Comparison of ENCODE assay signal across 1 cellular context in genomic region chr3:171871392-171872274, GRCh38.
TF ChIP-seq lines count a peak whose summit lies in the region.

No MANE protein-coding gene starts in this region.

TF ChIP-seq in K562, 482 proteins besides CTCF, POLR2A, EP300 and RAD21 (continued from another document and continues in another):
- TF ChIP-seq, protein P1, sequence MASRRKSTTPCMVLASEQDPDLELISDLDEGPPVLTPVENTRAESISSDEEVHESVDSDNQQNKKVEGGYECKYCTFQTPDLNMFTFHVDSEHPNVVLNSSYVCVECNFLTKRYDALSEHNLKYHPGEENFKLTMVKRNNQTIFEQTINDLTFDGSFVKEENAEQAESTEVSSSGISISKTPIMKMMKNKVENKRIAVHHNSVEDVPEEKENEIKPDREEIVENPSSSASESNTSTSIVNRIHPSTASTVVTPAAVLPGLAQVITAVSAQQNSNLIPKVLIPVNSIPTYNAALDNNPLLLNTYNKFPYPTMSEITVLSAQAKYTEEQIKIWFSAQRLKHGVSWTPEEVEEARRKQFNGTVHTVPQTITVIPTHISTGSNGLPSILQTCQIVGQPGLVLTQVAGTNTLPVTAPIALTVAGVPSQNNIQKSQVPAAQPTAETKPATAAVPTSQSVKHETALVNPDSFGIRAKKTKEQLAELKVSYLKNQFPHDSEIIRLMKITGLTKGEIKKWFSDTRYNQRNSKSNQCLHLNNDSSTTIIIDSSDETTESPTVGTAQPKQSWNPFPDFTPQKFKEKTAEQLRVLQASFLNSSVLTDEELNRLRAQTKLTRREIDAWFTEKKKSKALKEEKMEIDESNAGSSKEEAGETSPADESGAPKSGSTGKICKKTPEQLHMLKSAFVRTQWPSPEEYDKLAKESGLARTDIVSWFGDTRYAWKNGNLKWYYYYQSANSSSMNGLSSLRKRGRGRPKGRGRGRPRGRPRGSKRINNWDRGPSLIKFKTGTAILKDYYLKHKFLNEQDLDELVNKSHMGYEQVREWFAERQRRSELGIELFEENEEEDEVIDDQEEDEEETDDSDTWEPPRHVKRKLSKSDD (conservative IDR thresholded peaks at IDR 0.05; ENCODE audit: low read length) = no peak
- TF ChIP-seq, protein P2, sequence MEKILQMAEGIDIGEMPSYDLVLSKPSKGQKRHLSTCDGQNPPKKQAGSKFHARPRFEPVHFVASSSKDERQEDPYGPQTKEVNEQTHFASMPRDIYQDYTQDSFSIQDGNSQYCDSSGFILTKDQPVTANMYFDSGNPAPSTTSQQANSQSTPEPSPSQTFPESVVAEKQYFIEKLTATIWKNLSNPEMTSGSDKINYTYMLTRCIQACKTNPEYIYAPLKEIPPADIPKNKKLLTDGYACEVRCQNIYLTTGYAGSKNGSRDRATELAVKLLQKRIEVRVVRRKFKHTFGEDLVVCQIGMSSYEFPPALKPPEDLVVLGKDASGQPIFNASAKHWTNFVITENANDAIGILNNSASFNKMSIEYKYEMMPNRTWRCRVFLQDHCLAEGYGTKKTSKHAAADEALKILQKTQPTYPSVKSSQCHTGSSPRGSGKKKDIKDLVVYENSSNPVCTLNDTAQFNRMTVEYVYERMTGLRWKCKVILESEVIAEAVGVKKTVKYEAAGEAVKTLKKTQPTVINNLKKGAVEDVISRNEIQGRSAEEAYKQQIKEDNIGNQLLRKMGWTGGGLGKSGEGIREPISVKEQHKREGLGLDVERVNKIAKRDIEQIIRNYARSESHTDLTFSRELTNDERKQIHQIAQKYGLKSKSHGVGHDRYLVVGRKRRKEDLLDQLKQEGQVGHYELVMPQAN (IDR thresholded peaks at IDR 0.05; ENCODE audit: borderline replicate concordance) = no peak
- peak; percentile 90 for TF ChIP-seq NR2C1 (IDR thresholded peaks at IDR 0.05)
- peak; percentile 88 for TF ChIP-seq NR2C1 (tag; IDR thresholded peaks at IDR 0.05)
- TF ChIP-seq ELK3 (CRISPR knock-in tag; IDR thresholded peaks at IDR 0.05) = no peak
- no peak; the same call in 1 of the 2 replicates for TF ChIP-seq SMAD3 (CRISPR knock-in tag; conservative IDR thresholded peaks at IDR 0.05)
- no peak for TF ChIP-seq BHLHE40 (IDR thresholded peaks at IDR 0.05; ENCODE audit: low read length)
- no peak for TF ChIP-seq ZNF717 (CRISPR knock-in tag; IDR thresholded peaks at IDR 0.05)
- no peak for TF ChIP-seq GTF2E2 (tag; IDR thresholded peaks at IDR 0.05)
- peak; percentile 66; the same call in 1 of the 2 replicates for TF ChIP-seq KLF6 (CRISPR knock-in tag; IDR thresholded peaks at IDR 0.05; ENCODE audit: borderline replicate concordance)
- no peak for TF ChIP-seq HIVEP1 (CRISPR knock-in tag; IDR thresholded peaks at IDR 0.05)
- 0 out of 2 replicates have a peak, but pooled peaks have one; percentile 42 for TF ChIP-seq DPF2 (IDR thresholded peaks at IDR 0.05)
- TF ChIP-seq SIX5 (IDR thresholded peaks at IDR 0.05; ENCODE audit: borderline replicate concordance in 1 of 2, insufficient read depth in 1 of 2, low read depth in 1 of 2, low read length in 2 of 2) = no peak
- no peak for TF ChIP-seq SREBF2 (CRISPR knock-in tag; IDR thresholded peaks at IDR 0.05)
- TF ChIP-seq SOX6 (IDR thresholded peaks at IDR 0.05) = peak; percentile 45; the same call in 1 of the 2 replicates
- TF ChIP-seq POLR3A (IDR thresholded peaks at IDR 0.05; ENCODE audit: borderline replicate concordance, extremely low read depth, insufficient read depth, insufficient read length) = no peak
- 0 out of 2 replicates have a peak, but pooled peaks have one; percentile 24 for TF ChIP-seq MTA2 (IDR thresholded peaks at IDR 0.05; ENCODE audit: low read depth)
- TF ChIP-seq BDP1 (IDR thresholded peaks at IDR 0.05; ENCODE audit: insufficient read depth, insufficient read length) = no peak
- no peak for TF ChIP-seq ZNF146 (CRISPR knock-in tag; IDR thresholded peaks at IDR 0.05; ENCODE audit: unreplicated experiment)
- TF ChIP-seq IFI16 (CRISPR knock-in tag; IDR thresholded peaks at IDR 0.05) = no peak
- peak; percentile 72 for TF ChIP-seq ADNP (tag; IDR thresholded peaks at IDR 0.05)
- no peak for TF ChIP-seq BACH1 (tag; IDR thresholded peaks at IDR 0.05)
- no peak for TF ChIP-seq HEY1 (CRISPR knock-in tag; IDR thresholded peaks at IDR 0.05; ENCODE audit: borderline replicate concordance)
- no peak for TF ChIP-seq SIN3A (IDR thresholded peaks at IDR 0.05; ENCODE audit: borderline replicate concordance in 2 of 2, control insufficient read depth in 1 of 2, low read depth in 2 of 2, low read length in 2 of 2)
- TF ChIP-seq ZNF75A (CRISPR knock-in tag; IDR thresholded peaks at IDR 0.05) = 0 out of 2 replicates have a peak, but pooled peaks have one; percentile 23
- no peak for TF ChIP-seq ZNF445 (CRISPR knock-in tag; IDR thresholded peaks at IDR 0.05; ENCODE audit: low read depth)
- TF ChIP-seq KHSRP (IDR thresholded peaks at IDR 0.05) = no peak
- TF ChIP-seq NCOA1 (IDR thresholded peaks at IDR 0.05; ENCODE audit: low read depth) = no peak
- no peak for TF ChIP-seq POLR3G (IDR thresholded peaks at IDR 0.05; ENCODE audit: extremely low read depth, insufficient read length, insufficient replicate concordance)
- peak; percentile 82; the same call in 1 of the 2 replicates for TF ChIP-seq CC2D1A (IDR thresholded peaks at IDR 0.05)
- TF ChIP-seq, protein P3, sequence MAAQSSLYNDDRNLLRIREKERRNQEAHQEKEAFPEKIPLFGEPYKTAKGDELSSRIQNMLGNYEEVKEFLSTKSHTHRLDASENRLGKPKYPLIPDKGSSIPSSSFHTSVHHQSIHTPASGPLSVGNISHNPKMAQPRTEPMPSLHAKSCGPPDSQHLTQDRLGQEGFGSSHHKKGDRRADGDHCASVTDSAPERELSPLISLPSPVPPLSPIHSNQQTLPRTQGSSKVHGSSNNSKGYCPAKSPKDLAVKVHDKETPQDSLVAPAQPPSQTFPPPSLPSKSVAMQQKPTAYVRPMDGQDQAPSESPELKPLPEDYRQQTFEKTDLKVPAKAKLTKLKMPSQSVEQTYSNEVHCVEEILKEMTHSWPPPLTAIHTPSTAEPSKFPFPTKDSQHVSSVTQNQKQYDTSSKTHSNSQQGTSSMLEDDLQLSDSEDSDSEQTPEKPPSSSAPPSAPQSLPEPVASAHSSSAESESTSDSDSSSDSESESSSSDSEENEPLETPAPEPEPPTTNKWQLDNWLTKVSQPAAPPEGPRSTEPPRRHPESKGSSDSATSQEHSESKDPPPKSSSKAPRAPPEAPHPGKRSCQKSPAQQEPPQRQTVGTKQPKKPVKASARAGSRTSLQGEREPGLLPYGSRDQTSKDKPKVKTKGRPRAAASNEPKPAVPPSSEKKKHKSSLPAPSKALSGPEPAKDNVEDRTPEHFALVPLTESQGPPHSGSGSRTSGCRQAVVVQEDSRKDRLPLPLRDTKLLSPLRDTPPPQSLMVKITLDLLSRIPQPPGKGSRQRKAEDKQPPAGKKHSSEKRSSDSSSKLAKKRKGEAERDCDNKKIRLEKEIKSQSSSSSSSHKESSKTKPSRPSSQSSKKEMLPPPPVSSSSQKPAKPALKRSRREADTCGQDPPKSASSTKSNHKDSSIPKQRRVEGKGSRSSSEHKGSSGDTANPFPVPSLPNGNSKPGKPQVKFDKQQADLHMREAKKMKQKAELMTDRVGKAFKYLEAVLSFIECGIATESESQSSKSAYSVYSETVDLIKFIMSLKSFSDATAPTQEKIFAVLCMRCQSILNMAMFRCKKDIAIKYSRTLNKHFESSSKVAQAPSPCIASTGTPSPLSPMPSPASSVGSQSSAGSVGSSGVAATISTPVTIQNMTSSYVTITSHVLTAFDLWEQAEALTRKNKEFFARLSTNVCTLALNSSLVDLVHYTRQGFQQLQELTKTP (IDR thresholded peaks at IDR 0.05; ENCODE audit: low read depth in 1 of 2, partially characterized antibody in 2 of 2) = peak in 1 of 2 experiments; percentile 23
- no peak for TF ChIP-seq THAP12 (CRISPR knock-in tag; IDR thresholded peaks at IDR 0.05)
- no peak for TF ChIP-seq PHTF2 (CRISPR knock-in tag; IDR thresholded peaks at IDR 0.05)
- TF ChIP-seq ATF7 (IDR thresholded peaks at IDR 0.05) = 0 out of 2 replicates have a peak, but pooled peaks have one; percentile 37
- TF ChIP-seq POLR2B (IDR thresholded peaks at IDR 0.05; ENCODE audit: low read depth, partially characterized antibody) = no peak
- TF ChIP-seq CHAMP1 (IDR thresholded peaks at IDR 0.05) = peak; percentile 55; the same call in 1 of the 2 replicates
- no peak for TF ChIP-seq GABPB2 (CRISPR knock-in tag; conservative IDR thresholded peaks at IDR 0.05)
- peak; percentile 81 for TF ChIP-seq TEAD4 (IDR thresholded peaks at IDR 0.05; ENCODE audit: low read length)
- no peak for TF ChIP-seq TEAD4 (CRISPR knock-in tag; IDR thresholded peaks at IDR 0.05; ENCODE audit: borderline replicate concordance)
- 0 out of 2 replicates have a peak, but pooled peaks have one; percentile 5 for TF ChIP-seq NFE2 (IDR thresholded peaks at IDR 0.05; ENCODE audit: low read depth)
- TF ChIP-seq MITF (IDR thresholded peaks at IDR 0.05) = peak; percentile 76
- TF ChIP-seq, protein P4, sequence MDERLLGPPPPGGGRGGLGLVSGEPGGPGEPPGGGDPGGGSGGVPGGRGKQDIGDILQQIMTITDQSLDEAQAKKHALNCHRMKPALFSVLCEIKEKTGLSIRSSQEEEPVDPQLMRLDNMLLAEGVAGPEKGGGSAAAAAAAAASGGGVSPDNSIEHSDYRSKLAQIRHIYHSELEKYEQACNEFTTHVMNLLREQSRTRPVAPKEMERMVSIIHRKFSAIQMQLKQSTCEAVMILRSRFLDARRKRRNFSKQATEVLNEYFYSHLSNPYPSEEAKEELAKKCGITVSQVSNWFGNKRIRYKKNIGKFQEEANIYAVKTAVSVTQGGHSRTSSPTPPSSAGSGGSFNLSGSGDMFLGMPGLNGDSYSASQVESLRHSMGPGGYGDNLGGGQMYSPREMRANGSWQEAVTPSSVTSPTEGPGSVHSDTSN (CRISPR knock-in tag; IDR thresholded peaks at IDR 0.05; ENCODE audit: low read depth) = no peak
- TF ChIP-seq, protein P4 (tag; conservative IDR thresholded peaks at IDR 0.05; ENCODE audit: low read depth) = peak; percentile 45; the same call in 1 of the 2 replicates
